In genomic region chr5:80406980-80407734, GRCh38 we compare ENCODE assay signal across 8 cellular contexts. TPM values are rescaled to one million over a fixed set of nuclear protein-coding genes. Genes with fewer than 3 reads are reported as not detected.
DNase-seq lines count a peak whose midpoint lies in the region; ATAC-seq and TF ChIP-seq lines count a peak whose summit lies in the region.

No MANE protein-coding gene starts in this region.

- no peaks in the 10 kb centered on the region for H3K4me1 ChIP-seq in colonic mucosa
- H3K4me1 ChIP-seq in tibial artery: peaks cover 0 to 36% (median 12%) of the 10 kb centered on the region in 4 donors

- H3K9ac ChIP-seq in colonic mucosa (ENCODE audit: low read depth in 2 of 2, low read length in 2 of 2): peak overlapping the region; percentile 69 to 91

- intact Hi-C loops in colonic mucosa (cut with DNase I): no loop called here
- intact Hi-C loops in tibial artery (cut with DNase I; ENCODE audit: low total_unique reads): loop anchor here (5.0 kb wide), 1 partner anchor 75 kb away; no protein-coding TSS in a partner anchor

- no peak for TF ChIP-seq CTCF in AG09309 (IDR thresholded peaks at IDR 0.05; ENCODE audit: control insufficient read depth, insufficient read depth, low read depth, low read length, missing control alignments)
- TF ChIP-seq CTCF in colonic mucosa (IDR thresholded peaks at IDR 0.05): no peak
- TF ChIP-seq CTCF in tibial artery (IDR thresholded peaks at IDR 0.05): no peak

- H3K4me3 ChIP-seq in AG09309 (ENCODE audit: control insufficient read depth, low read depth, low read length) (peak overlapping the region; percentile 89), colonic mucosa (peak overlapping the region; percentile 68), tibial artery (peak overlapping the region; percentile 96)

- no peaks in the 10 kb centered on the region for H3K36me3 Mint-ChIP-seq in memory B cell

- no peak for DNase-seq in AG09309 (ENCODE audit: low read depth)
- peak; percentile 18 for DNase-seq in RPMI8226
- peak; percentile 38 for DNase-seq in colonic mucosa
- DNase-seq in memory B cell (ENCODE audit: low spot score in 2 of 2): peak in 1 of 2 donors; percentile 4
- peak; percentile 22 to 65 for DNase-seq in tibial artery
- no peak for DNase-seq in Ammon's horn (ENCODE audit: low spot score)

- H3K4me3 Mint-ChIP-seq in memory B cell: peak overlapping the region; percentile 96

- no peaks in the 10 kb centered on the region for H3K27me3 Mint-ChIP-seq in memory B cell

- H3K36me3 ChIP-seq in colonic mucosa (no peaks in the 10 kb centered on the region), tibial artery (no peaks in the 10 kb centered on the region)

- H3K27ac Mint-ChIP-seq in memory B cell: peak overlapping the region; percentile 97

- peaks cover 14% of the 10 kb centered on the region for H3K4me1 Mint-ChIP-seq in memory B cell

- H3K27ac ChIP-seq in colonic mucosa (peak overlapping the region; percentile 95), tibial artery (peak overlapping the region; percentile 96 to 99)

- no peaks in the 10 kb centered on the region for H3K9me3 ChIP-seq in colonic mucosa
- no peaks in the 10 kb centered on the region for H3K9me3 ChIP-seq in tibial artery

- ATAC-seq in GM19438 (IDR thresholded peaks at IDR 0.05; ENCODE audit: low read depth, unreplicated experiment) (peak; percentile 36), memory B cell (ENCODE audit: low read depth) (peak; percentile 10), HG02973 (IDR thresholded peaks at IDR 0.05; ENCODE audit: unreplicated experiment) (no peak)

- H3K27me3 ChIP-seq in colonic mucosa: no peaks in the 10 kb centered on the region
- H3K27me3 ChIP-seq in tibial artery: no peaks in the 10 kb centered on the region

- no peaks in the 10 kb centered on the region for H3K9me3 Mint-ChIP-seq in memory B cell

RNA-seq across cellular contexts. Expression of gene ZFYVE16, which starts 0.7 kb away (rescaled TPM):
- total RNA-seq in colonic mucosa: 10 to 100 TPM; 22.3 to 26.5 TPM

Comparison
In these comparisons a context has a peak if more than half of its experiments do, and no peak if none do; other contexts are left out.
1. DNase-seq: peak in RPMI8226 (single experiment), colonic mucosa (single experiment) and tibial artery (2 of 2); none in AG09309 (single experiment) and Ammon's horn (single experiment).
2. Peak in every context shown above with its lines, with median percentiles within 50 percentile points of each other: H3K4me3 ChIP-seq.